Comparison of ENCODE assay signal across 30 cellular contexts in the genomic region with DNA sequence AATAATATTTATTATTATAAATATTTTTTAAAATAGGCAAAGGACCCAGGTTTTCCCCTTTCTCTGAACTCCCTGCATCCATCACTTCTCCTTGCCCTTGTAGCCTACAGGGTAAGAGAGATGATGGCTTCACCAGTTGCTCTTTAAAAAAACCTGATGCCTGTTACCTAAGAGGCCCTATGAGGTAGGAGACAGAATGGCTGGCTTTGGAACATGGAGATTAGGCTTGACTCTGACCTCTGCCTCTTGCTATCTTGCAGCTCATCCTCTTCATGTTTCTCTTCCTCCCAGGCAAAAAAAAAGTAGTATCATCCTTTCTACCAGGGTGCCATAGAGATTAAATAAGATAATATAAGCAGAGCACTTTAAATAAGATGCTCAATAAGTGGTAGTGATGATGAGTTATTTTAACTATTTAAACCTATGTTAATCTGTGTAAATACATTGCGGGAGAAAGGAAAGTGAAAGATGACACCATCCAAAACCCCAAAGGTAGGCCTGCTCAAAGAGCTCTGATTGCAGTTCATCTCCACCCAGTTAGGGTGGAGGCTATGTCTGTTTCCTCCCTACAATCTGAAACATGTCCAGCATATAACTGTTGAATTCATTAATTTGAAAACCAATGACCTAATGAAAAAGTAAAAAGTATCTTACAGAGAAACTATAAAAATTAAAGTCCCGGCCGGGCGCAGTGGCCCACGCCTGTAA. TPM values are rescaled to one million over a fixed set of nuclear protein-coding genes. Genes with fewer than 3 reads are reported as not detected.
DNase-seq lines count a peak whose midpoint lies in the region; ATAC-seq, FAIRE-seq and TF ChIP-seq lines count a peak whose summit lies in the region.
"Had no signal": no experiment of that assay in that cellular context is flagged by ENCODE, and none has a peak within 500 bp of the region (broad histone marks: within the 10 kb centered on the region; RNA-seq: fewer than 3 reads in every experiment).

No MANE protein-coding gene starts in this region.

- WGBS in K562 (ENCODE audit: insufficient coverage, low coverage, missing lambda C conversion rate) = 2% methylated on average over 5 of the region's 5 CpGs

- no peaks in the 10 kb centered on the region for H3K9me3 Mint-ChIP-seq in activated CD4-positive, alpha-beta T cell treated with anti-CD3 and anti-CD28 coated beads, Interleukin-2, amount 10 ng/mL, durations not matched to agents 7 days and 5 days
- no peaks in the 10 kb centered on the region for H3K9me3 Mint-ChIP-seq in activated CD4-positive, alpha-beta T cell treated with anti-CD3 and anti-CD28 coated beads, Interleukin-2, amount 10 ng/mL, durations not matched to agents 24 days and 14 days

- H3K4me3 Mint-ChIP-seq in activated CD4-positive, alpha-beta T cell treated with anti-CD3 and anti-CD28 coated beads, Interleukin-2, amount 10 ng/mL, durations not matched to agents 7 days and 5 days = no peak overlapping the region
- H3K4me3 Mint-ChIP-seq in activated CD4-positive, alpha-beta T cell treated with anti-CD3 and anti-CD28 coated beads, Interleukin-2, amount 10 ng/mL, durations not matched to agents 24 days and 14 days = no peak overlapping the region
- H3K4me3 Mint-ChIP-seq: activated CD8-positive, alpha-beta memory T cell treated with anti-CD3 and anti-CD28 coated beads, Interleukin-2, amount 10 ng/mL, durations not matched to agents 7 days and 5 days; nephron progenitor cell had no signal

- peak; percentile 15 for FAIRE-seq in K562 (lab: Jason Lieb, UNC)
- FAIRE-seq: pancreas had no signal

- H3K9me1 ChIP-seq in K562 (ENCODE audit: control insufficient read depth, insufficient read depth, low read length) = no peaks in the 10 kb centered on the region

- no peak for DNase-seq in activated CD4-positive, alpha-beta T cell treated with anti-CD3 and anti-CD28 coated beads, Interleukin-2, amount 10 ng/mL, durations not matched to agents 7 days and 5 days
- DNase-seq in activated CD4-positive, alpha-beta T cell treated with anti-CD3 and anti-CD28 coated beads, Interleukin-2, amount 10 ng/mL, durations not matched to agents 24 days and 14 days = no peak
- DNase-seq in K562 (ENCODE audit: extremely low read depth in 1 of 4, low spot score in 3 of 4) (no peak), Right ventricle myocardium superior (no peak), Right ventricle myocardium inferior (ENCODE audit: missing footprints) (no peak), posterior cingulate gyrus (no peak)
- no peak for DNase-seq in activated effector memory CD4-positive, alpha-beta T cell treated with anti-CD3 and anti-CD28 coated beads, Interleukin-2, amount 50 U/mL, for 16 hours
- DNase-seq: ACHN; activated CD4-positive, alpha-beta T cell treated with anti-CD3 and anti-CD28 coated beads, Interleukin-2, amount 50 U/mL, for 1 hour; activated CD8-positive, alpha-beta memory T cell treated with anti-CD3 and anti-CD28 coated beads, Interleukin-2, amount 10 ng/mL, durations not matched to agents 7 days and 5 days; activated naive CD4-positive, alpha-beta T cell treated with anti-CD3 and anti-CD28 coated beads, Interleukin-2, amount 50 U/mL, for 16 hours; BE2C; DMS79; effector CD4-positive, alpha-beta T cell; erythroblast; GDM1; head of caudate nucleus; kidney glomerular epithelial cell; NCI-H1048; NCI-H187 treated with DMSO at 0.1 percent for 48 hours; NCI-H2227 treated with DMSO at 0.1 percent for 48 hours; NCI-H774; nephron progenitor cell; pancreas; SHP77 had no signal

- no peaks in the 10 kb centered on the region for H3K36me3 Mint-ChIP-seq in activated CD4-positive, alpha-beta T cell treated with anti-CD3 and anti-CD28 coated beads, Interleukin-2, amount 10 ng/mL, durations not matched to agents 7 days and 5 days (ENCODE audit: low read depth)
- no peaks in the 10 kb centered on the region for H3K36me3 Mint-ChIP-seq in activated CD4-positive, alpha-beta T cell treated with anti-CD3 and anti-CD28 coated beads, Interleukin-2, amount 10 ng/mL, durations not matched to agents 24 days and 14 days (ENCODE audit: low read depth)
- H3K36me3 Mint-ChIP-seq: activated CD8-positive, alpha-beta memory T cell treated with anti-CD3 and anti-CD28 coated beads, Interleukin-2, amount 10 ng/mL, durations not matched to agents 7 days and 5 days had no signal

- no peak for TF ChIP-seq EP300 in K562 (IDR thresholded peaks at IDR 0.05; ENCODE audit: low read length)

- H3K9me3 ChIP-seq in K562 (replicated peaks; ENCODE audit: control insufficient read depth, insufficient read depth, low read depth, low read length) = no peaks in the 10 kb centered on the region
- H3K9me3 ChIP-seq: BE2C, breast epithelium, pancreas, right atrium auricular region, tibial nerve had no signal

- peak; percentile 65 for ATAC-seq in HG03432 (IDR thresholded peaks at IDR 0.05; ENCODE audit: unreplicated experiment)
- ATAC-seq in K562 = no peak; the same call in 1 of the 3 replicates
- ATAC-seq in Right ventricle myocardium superior (ENCODE audit: poor library complexity) = no peak
- ATAC-seq in Right ventricle myocardium inferior = no peak
- ATAC-seq: activated CD8-positive, alpha-beta memory T cell treated with anti-CD3 and anti-CD28 coated beads, Interleukin-2, amount 10 ng/mL, durations not matched to agents 7 days and 5 days had no signal

- peak overlapping the region; percentile 69 for H3K27ac Mint-ChIP-seq in activated CD4-positive, alpha-beta T cell treated with anti-CD3 and anti-CD28 coated beads, Interleukin-2, amount 10 ng/mL, durations not matched to agents 7 days and 5 days
- H3K27ac Mint-ChIP-seq in activated CD4-positive, alpha-beta T cell treated with anti-CD3 and anti-CD28 coated beads, Interleukin-2, amount 10 ng/mL, durations not matched to agents 24 days and 14 days = no peak overlapping the region
- H3K27ac Mint-ChIP-seq: activated CD8-positive, alpha-beta memory T cell treated with anti-CD3 and anti-CD28 coated beads, Interleukin-2, amount 10 ng/mL, durations not matched to agents 7 days and 5 days; nephron progenitor cell had no signal

- in situ Hi-C loops in K562 (cut with MboI) = no loop called here

- CTCF ChIA-PET in activated CD4-positive, alpha-beta T cell treated with anti-CD3 and anti-CD28 coated beads, Interleukin-2, amount 10 ng/mL, durations not matched to agents 7 days and 5 days (lab: Charles Lee) = interaction anchor here (0.8 kb wide), 1 partner anchor 59 kb away, joined by 4 read pairs; no protein-coding TSS in a partner anchor
- CTCF ChIA-PET in K562 (lab: Yijun Ruan, JAX; ENCODE audit: low intra/inter-chr PET ratio) = no interaction called here

- H3K4me2 ChIP-seq in K562 (ENCODE audit: insufficient read depth, low read length) = no peak overlapping the region

- H3K79me2 ChIP-seq in K562 (ENCODE audit: control insufficient read depth, insufficient read depth, low read length) = no peaks in the 10 kb centered on the region

- no peaks in the 10 kb centered on the region for H3K36me3 ChIP-seq in K562 (ENCODE audit: control insufficient read depth, insufficient read depth, low read length)
- H3K36me3 ChIP-seq: BE2C, breast epithelium, pancreas, right atrium auricular region, tibial nerve had no signal

- POLR2A ChIA-PET in activated CD4-positive, alpha-beta T cell treated with anti-CD3 and anti-CD28 coated beads, Interleukin-2, amount 10 ng/mL, durations not matched to agents 7 days and 5 days (lab: Charles Lee) = no interaction called here
- POLR2A ChIA-PET in K562 (lab: Yijun Ruan, JAX) = interaction anchor here (0.6 to 0.9 kb wide), 2 partner anchors 9 to 125 kb away, joined by 3 to 4 read pairs; no protein-coding TSS in a partner anchor

- H3K4me1 ChIP-seq in K562 (replicated peaks in 1 of 2; ENCODE audit: control insufficient read depth in 2 of 2, insufficient read depth in 2 of 2, low read length in 2 of 2) = no peaks in the 10 kb centered on the region
- H3K4me1 ChIP-seq: breast epithelium, right atrium auricular region, tibial nerve had no signal

- H3K27ac ChIP-seq in K562 (ENCODE audit: extremely low read depth, low read depth, low read length) = no peak overlapping the region
- H3K27ac ChIP-seq: breast epithelium, right atrium auricular region, tibial nerve had no signal

- no peaks in the 10 kb centered on the region for H4K20me1 ChIP-seq in K562 (replicated peaks; ENCODE audit: control insufficient read depth, insufficient read depth, low read length)

- H3K27me3 Mint-ChIP-seq in activated CD4-positive, alpha-beta T cell treated with anti-CD3 and anti-CD28 coated beads, Interleukin-2, amount 10 ng/mL, durations not matched to agents 7 days and 5 days = no peaks in the 10 kb centered on the region
- no peaks in the 10 kb centered on the region for H3K27me3 Mint-ChIP-seq in activated CD4-positive, alpha-beta T cell treated with anti-CD3 and anti-CD28 coated beads, Interleukin-2, amount 10 ng/mL, durations not matched to agents 24 days and 14 days
- H3K27me3 Mint-ChIP-seq: activated CD8-positive, alpha-beta memory T cell treated with anti-CD3 and anti-CD28 coated beads, Interleukin-2, amount 10 ng/mL, durations not matched to agents 7 days and 5 days had no signal

- TF ChIP-seq CTCF in K562 (IDR thresholded peaks at IDR 0.05 in 2 of 3, conservative IDR thresholded peaks at IDR 0.05 in 1 of 3; ENCODE audit: insufficient read depth in 2 of 3, low read depth in 1 of 3, low read length in 3 of 3) = no peak

- H3K4me1 Mint-ChIP-seq in activated CD4-positive, alpha-beta T cell treated with anti-CD3 and anti-CD28 coated beads, Interleukin-2, amount 10 ng/mL, durations not matched to agents 7 days and 5 days = peaks cover 6% of the 10 kb centered on the region
- peaks cover 3% of the 10 kb centered on the region for H3K4me1 Mint-ChIP-seq in activated CD4-positive, alpha-beta T cell treated with anti-CD3 and anti-CD28 coated beads, Interleukin-2, amount 10 ng/mL, durations not matched to agents 24 days and 14 days
- H3K4me1 Mint-ChIP-seq: nephron progenitor cell had no signal

- intact Hi-C loops in activated CD4-positive, alpha-beta T cell treated with anti-CD3 and anti-CD28 coated beads, Interleukin-2, amount 10 ng/mL, durations not matched to agents 24 days and 14 days (cut with micrococcal nuclease) = no loop called here
- intact Hi-C loops in K562 (cut with micrococcal nuclease) (no loop called here), Right ventricle myocardium superior (cut with DNase I) (no loop called here), Right ventricle myocardium inferior (cut with DNase I) (no loop called here), posterior cingulate gyrus (cut with DNase I) (no loop called here)

- BruUV-seq in K562 (replicated peaks; lab: Mats Ljungman, UMichigan) = no TSS peak

- no peaks in the 10 kb centered on the region for H3K27me3 ChIP-seq in K562 (ENCODE audit: control insufficient read depth in 2 of 2, insufficient read depth in 2 of 2, low read length in 2 of 2)
- H3K27me3 ChIP-seq: BE2C, breast epithelium, pancreas, right atrium auricular region, tibial nerve had no signal

- TF ChIP-seq POLR2A in K562 (conservative IDR thresholded peaks at IDR 0.05) = no peak

- no peak overlapping the region for H3K9ac ChIP-seq in K562 (ENCODE audit: insufficient read depth in 1 of 2, low read depth in 2 of 2, low read length in 2 of 2)

- H2AFZ ChIP-seq in K562 (ENCODE audit: low read depth, low read length) = no peak overlapping the region

- no peak for TF ChIP-seq RAD21 in K562 (CRISPR knock-in tag; conservative IDR thresholded peaks at IDR 0.05 in 1 of 2, IDR thresholded peaks at IDR 0.05 in 1 of 2)

- H3K4me3 ChIP-seq in K562 = no peak overlapping the region
- H3K4me3 ChIP-seq: breast epithelium, lung, pancreas, right atrium auricular region, tibial nerve had no signal

RNA-seq across cellular contexts. Expression of gene RGS2, which starts 51.8 kb away (rescaled TPM):
- total RNA-seq in activated CD4-positive, alpha-beta T cell treated with anti-CD3 and anti-CD28 coated beads, Interleukin-2, amount 10 ng/mL, durations not matched to agents 7 days and 5 days = 1 to 10 TPM; 3.4 TPM
- total RNA-seq in activated CD4-positive, alpha-beta T cell treated with anti-CD3 and anti-CD28 coated beads, Interleukin-2, amount 10 ng/mL, durations not matched to agents 24 days and 14 days = 5.2 and 6.7 TPM in 2 replicates
- 1.2 and 5.1 TPM in 2 replicates for total RNA-seq in K562 (2011; cell fraction: chromatin; rRNA removed; ENCODE audit: low replicate concordance)
- total RNA-seq in K562 (2011; cell fraction: nucleolus; rRNA removed) = 2.8 TPM in 2 replicates
- total RNA-seq in K562 (2011; cell fraction: nucleoplasm; rRNA removed) = 2.6 and 4.7 TPM in 2 replicates
- total RNA-seq in K562 (2014; rRNA removed) (2.5 and 2.8 TPM in 2 replicates), K562 (2014; rRNA removed; fragmentation: Illumina TruSeq; extraction: Trizol) (4.0 and 4.4 TPM in 2 replicates), K562 (2015; rRNA removed; fragmentation: Illumina TruSeq; extraction: Trizol) (2.5 and 2.7 TPM in 2 replicates), K562 (2021) (2.8 and 4.1 TPM in 2 replicates), Right ventricle myocardium superior (18.4 TPM), Right ventricle myocardium inferior (19.4 TPM)
- polyA plus RNA-seq in K562 (2011; rRNA removed) (2.6 and 3.8 TPM in 2 replicates), K562 (2014; fragmentation: Illumina TruSeq; extraction: Trizol) (2.7 and 4.1 TPM in 2 replicates), K562 (2014; fragmentation: Nextera tagmentation; extraction: Ambion mirVana) (1 to 10 TPM; 4.7 to 5.4 TPM), K562 (2014; rRNA removed) (3.1 and 3.2 TPM in 2 replicates)
- 0.51 and 1.2 TPM in 2 replicates for polyA plus RNA-seq in K562 (2011; cell fraction: cytosol; rRNA removed)
- 0.98 and 1.8 TPM in 2 replicates for polyA plus RNA-seq in K562 (2011; cell fraction: nucleus; rRNA removed)
- polyA plus RNA-seq in K562 (2012) = 2.4 and 2.6 TPM in 2 replicates
- 2.1 and 2.5 TPM in 2 replicates for polyA minus RNA-seq in K562 (2011; rRNA and poly(A)+ RNA removed)
- polyA minus RNA-seq in K562 (2011; cell fraction: cytosol; rRNA and poly(A)+ RNA removed) = 5.1 and 5.3 TPM in 2 replicates
- polyA minus RNA-seq in K562 (2011; cell fraction: nucleus; rRNA and poly(A)+ RNA removed) = 1.3 and 5.6 TPM in 2 replicates
